6 cellular contexts compared by ENCODE assay signal in genomic region chr5:176029445-176029844, GRCh38.
DNase-seq lines count a peak whose midpoint lies in the region; ATAC-seq and TF ChIP-seq lines count a peak whose summit lies in the region.
"Not testable (repeated sequence)": the region's sequence is repeated elsewhere in the genome, so short reads cannot be mapped to it uniquely, and the experiment has no call there.

No MANE protein-coding gene starts in this region.

- H3K36me3 Mint-ChIP-seq in activated T-cell treated with anti-CD3 and anti-CD28 coated beads, Interleukin-2, amount 50 U/mL, for 72 hours (ENCODE audit: insufficient read depth in 2 of 2); endodermal cell (ENCODE audit: low read depth); stimulated activated effector memory CD8-positive, alpha-beta T cell treated with anti-CD3 and anti-CD28 coated beads, Interleukin-12 subunit alpha, Interleukin-12 subunit beta, amount 100 ng/mL, for 72 hours: not testable (repeated sequence)

- in situ Hi-C loops in Panc1 (cut with HindIII; ENCODE audit: low pct_unique_long_range_greater_than_20kb, low sequenced_read_pairs): not testable (repeated sequence)

- intact Hi-C loops in Panc1 (cut with micrococcal nuclease; ENCODE audit: unreplicated experiment); lower lobe of right lung (cut with DNase I): not testable (repeated sequence)

- H3K9me3 Mint-ChIP-seq in activated T-cell treated with anti-CD3 and anti-CD28 coated beads, Interleukin-2, amount 50 U/mL, for 72 hours; endodermal cell; stimulated activated effector memory CD8-positive, alpha-beta T cell treated with anti-CD3 and anti-CD28 coated beads, Interleukin-12 subunit alpha, Interleukin-12 subunit beta, amount 100 ng/mL, for 72 hours: not testable (repeated sequence)

- H3K27ac Mint-ChIP-seq in activated T-cell treated with anti-CD3 and anti-CD28 coated beads, Interleukin-2, amount 50 U/mL, for 72 hours; endodermal cell: not testable (repeated sequence)
- peak overlapping the region; percentile 74 for H3K27ac Mint-ChIP-seq in stimulated activated effector memory CD8-positive, alpha-beta T cell treated with anti-CD3 and anti-CD28 coated beads, Interleukin-12 subunit alpha, Interleukin-12 subunit beta, amount 100 ng/mL, for 72 hours

- H3K4me3 ChIP-seq in Panc1 (ENCODE audit: low read depth in 2 of 2, low read length in 2 of 2); endodermal cell (ENCODE audit: low read length); lower lobe of right lung: not testable (repeated sequence)

- not testable (repeated sequence) for H3K27ac ChIP-seq in Panc1 (ENCODE audit: low read length); endodermal cell (ENCODE audit: low read depth, low read length); lower lobe of right lung

- not testable (repeated sequence) for TF ChIP-seq CTCF in Panc1 (IDR thresholded peaks at IDR 0.05); endodermal cell (conservative IDR thresholded peaks at IDR 0.05); lower lobe of right lung (IDR thresholded peaks at IDR 0.05)

- H3K4me3 Mint-ChIP-seq in activated T-cell treated with anti-CD3 and anti-CD28 coated beads, Interleukin-2, amount 50 U/mL, for 72 hours; endodermal cell; stimulated activated effector memory CD8-positive, alpha-beta T cell treated with anti-CD3 and anti-CD28 coated beads, Interleukin-12 subunit alpha, Interleukin-12 subunit beta, amount 100 ng/mL, for 72 hours: not testable (repeated sequence)

- H3K4me1 ChIP-seq in Panc1 (ENCODE audit: control insufficient read depth, insufficient read depth, low read length); endodermal cell (ENCODE audit: control insufficient read depth, insufficient read depth, low read length); lower lobe of right lung: not testable (repeated sequence)

- H3K4me1 Mint-ChIP-seq in activated T-cell treated with anti-CD3 and anti-CD28 coated beads, Interleukin-2, amount 50 U/mL, for 72 hours (ENCODE audit: low read depth); endodermal cell; stimulated activated effector memory CD8-positive, alpha-beta T cell treated with anti-CD3 and anti-CD28 coated beads, Interleukin-12 subunit alpha, Interleukin-12 subunit beta, amount 100 ng/mL, for 72 hours: not testable (repeated sequence)

- DNase-seq in Panc1 (ENCODE audit: low read depth, low spot score); activated T-cell treated with anti-CD3 and anti-CD28 coated beads, Interleukin-2, amount 50 U/mL, for 72 hours; lower lobe of right lung; stimulated activated effector memory CD8-positive, alpha-beta T cell treated with anti-CD3 and anti-CD28 coated beads, Interleukin-12 subunit alpha, Interleukin-12 subunit beta, amount 100 ng/mL, for 72 hours (ENCODE audit: low spot score in 2 of 2): not testable (repeated sequence)
- DNase-seq in endodermal cell: peak; percentile 32
- DNase-seq in ureter (ENCODE audit: low spot score): peak; percentile 34

- not testable (repeated sequence) for H3K9ac ChIP-seq in endodermal cell (ENCODE audit: extremely low read depth, low read length, poor library complexity, severe bottlenecking)

- not testable (repeated sequence) for H3K27me3 ChIP-seq in Panc1 (ENCODE audit: control insufficient read depth, insufficient read depth, low read length); endodermal cell (ENCODE audit: control insufficient read depth, insufficient read depth, low read length, poor library complexity, severe bottlenecking); lower lobe of right lung (ENCODE audit: low read depth)

- WGBS in endodermal cell (ENCODE audit: insufficient coverage in 1 of 2, insufficient read length in 1 of 2), 2 experiments: 100% methylated on average over 2 of the region's 7 CpGs; no CpG with 5 or more reads in 1 of the 2 experiments

- H3K36me3 ChIP-seq in Panc1 (ENCODE audit: control insufficient read depth, insufficient read depth, low read length); endodermal cell (ENCODE audit: control insufficient read depth, insufficient read depth, low read length); lower lobe of right lung: not testable (repeated sequence)

- not testable (repeated sequence) for H3K27me3 Mint-ChIP-seq in activated T-cell treated with anti-CD3 and anti-CD28 coated beads, Interleukin-2, amount 50 U/mL, for 72 hours (ENCODE audit: low read depth); endodermal cell (ENCODE audit: insufficient read depth)

- BruUV-seq in Panc1 (replicated peaks; lab: Mats Ljungman, UMichigan): not testable (repeated sequence)

- ATAC-seq in Panc1: 0 out of 2 replicates have a peak, but pooled peaks have one; percentile 37
- ATAC-seq in activated T-cell treated with anti-CD3 and anti-CD28 coated beads, Interleukin-2, amount 50 U/mL, for 72 hours (replicated peaks in 1 of 2): peak; percentile 2 to 8
- peak; percentile 30 to 45 for ATAC-seq in lower lobe of right lung
- ATAC-seq in stimulated activated effector memory CD8-positive, alpha-beta T cell treated with anti-CD3 and anti-CD28 coated beads, Interleukin-12 subunit alpha, Interleukin-12 subunit beta, amount 100 ng/mL, for 72 hours: peak; percentile 25

- not testable (repeated sequence) for H3K9me3 ChIP-seq in Panc1 (ENCODE audit: control insufficient read depth, insufficient read depth, low read depth, low read length); endodermal cell (ENCODE audit: control insufficient read depth, low read length); lower lobe of right lung

- POLR2A ChIA-PET in Panc1 (lab: Charles Lee): interaction anchor here (0.7 kb wide), 1 partner anchor 487 kb away, joined by 3 read pairs; no protein-coding TSS in a partner anchor

- CTCF ChIA-PET in Panc1 (lab: Charles Lee): not testable (repeated sequence)
